8 cellular contexts compared by ENCODE assay signal in genomic region chr22:39243443-39244072, GRCh38. TPM values are rescaled to one million over a fixed set of nuclear protein-coding genes. Genes with fewer than 3 reads are reported as not detected.
A peak's percentile ranks its signal among the peaks of the same experiment; 100 is the strongest.
DNase-seq lines count a peak whose midpoint lies in the region; TF ChIP-seq lines count a peak whose summit lies in the region.

No MANE protein-coding gene starts in this region.

- peak overlapping the region; percentile 73 for H3K4me3 Mint-ChIP-seq in glutamatergic neuron (ENCODE audit: unreplicated experiment)

- H3K27ac Mint-ChIP-seq in glutamatergic neuron (ENCODE audit: unreplicated experiment): no peak overlapping the region

- peaks cover 12% of the 10 kb centered on the region; the same call in 1 of the 2 replicates for H3K4me1 ChIP-seq in GM23248 (ENCODE audit: insufficient read depth)

- no peaks in the 10 kb centered on the region for H3F3A ChIP-seq in GM23248 (ENCODE audit: insufficient read depth)

- WGBS in GM23248 (ENCODE audit: low coverage in 1 of 2, low lambda C conversion rate in 2 of 2, missing lambda C conversion rate in 2 of 2), 2 experiments: 1 to 2% methylated on average over 34 to 37 of the region's 55 CpGs

- H3K4me2 ChIP-seq in GM23248 (ENCODE audit: unreplicated experiment): peak overlapping the region; percentile 58

- H3K36me3 ChIP-seq in GM23248 (ENCODE audit: low read depth): no peaks in the 10 kb centered on the region

- H4K20me1 ChIP-seq in GM23248 (ENCODE audit: insufficient read depth): no peaks in the 10 kb centered on the region

- H3K27ac ChIP-seq in GM23248: no peak overlapping the region

- TF ChIP-seq CTCF in WI38 (IDR thresholded peaks at IDR 0.05; ENCODE audit: low read depth, low read length) (no peak), glutamatergic neuron (IDR thresholded peaks at IDR 0.05; ENCODE audit: partially characterized antibody, unreplicated experiment) (no peak)

- H3K36me3 Mint-ChIP-seq in glutamatergic neuron (ENCODE audit: unreplicated experiment): no peaks in the 10 kb centered on the region

- no peak overlapping the region for H3K9ac ChIP-seq in GM23248

- peaks cover 19% of the 10 kb centered on the region for H3K27me3 Mint-ChIP-seq in glutamatergic neuron (ENCODE audit: unreplicated experiment)

- H3K27me3 ChIP-seq in GM23248 (replicated peaks; ENCODE audit: insufficient read depth): peaks cover 38% of the 10 kb centered on the region

- H3K9me3 ChIP-seq in GM23248 (ENCODE audit: low read depth): no peaks in the 10 kb centered on the region

- H3K4me3 ChIP-seq in GM23248: peak overlapping the region; percentile 51
- H3K4me3 ChIP-seq in WI38 (ENCODE audit: low read depth, low read length): peak overlapping the region; percentile 35

- DNase-seq in GM23248: no peak
- no peak for DNase-seq in glutamatergic neuron
- peak; percentile 76 for DNase-seq in retina
- no peak for DNase-seq in DMS79 (lab: John Stamatoyannopoulos, UW)
- DNase-seq in SIG-M5 treated with dmso at 0.1 percent for 504 hours (lab: John Stamatoyannopoulos, UW; ENCODE audit: unreplicated experiment): no peak
- no peak for DNase-seq in AG20443 (ENCODE audit: low spot score)
- no peak for DNase-seq in globus pallidus (ENCODE audit: low spot score)

- in situ Hi-C loops in GM23248 (cut with MboI): no loop called here

- H3K9me3 Mint-ChIP-seq in glutamatergic neuron (ENCODE audit: unreplicated experiment): peaks cover 10% of the 10 kb centered on the region

- no peak overlapping the region for H2AFZ ChIP-seq in GM23248

- H3K4me1 Mint-ChIP-seq in glutamatergic neuron (ENCODE audit: low read depth, unreplicated experiment): peaks cover 6% of the 10 kb centered on the region

- no peaks in the 10 kb centered on the region for H3K9me2 ChIP-seq in GM23248 (ENCODE audit: insufficient read depth)

- no peaks in the 10 kb centered on the region for H3K79me2 ChIP-seq in GM23248 (ENCODE audit: insufficient read depth)

RNA-seq across cellular contexts. Expression of gene PDGFB, which starts 1.2 kb away (rescaled TPM):
- not detected in 2 replicates for total RNA-seq in GM23248 (2014; rRNA removed; shearing (Covaris generic))
- polyA plus RNA-seq in GM23248 (2016; fragmentation: Nextera tagmentation; extraction: Ambion mirVana): 0.14 and 0.49 TPM in 2 replicates
- 0.44 TPM for total RNA-seq in glutamatergic neuron (ENCODE audit: unreplicated experiment)
